Comparison of ENCODE assay signal across 16 cellular contexts in the genomic region with DNA sequence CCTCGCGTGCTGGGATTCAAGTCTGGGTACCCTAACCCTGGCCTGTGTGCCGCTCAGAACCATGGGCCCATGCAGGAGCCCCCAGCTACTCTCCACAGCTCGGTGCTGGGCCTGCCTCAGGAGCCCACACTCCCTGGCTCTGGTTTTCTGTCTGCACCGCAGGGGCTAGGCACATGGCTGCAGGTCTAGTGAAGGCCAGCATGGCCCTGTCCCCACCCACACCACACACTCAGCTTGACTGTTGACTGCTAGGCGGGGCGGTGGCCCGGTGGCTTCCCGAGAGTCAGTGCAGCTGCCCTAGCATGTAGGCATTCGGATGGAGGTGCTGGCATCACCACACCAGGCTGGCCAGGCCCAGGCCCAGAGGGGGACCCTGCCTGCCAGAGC. TPM values are rescaled to one million over a fixed set of nuclear protein-coding genes. Genes with fewer than 3 reads are reported as not detected.
DNase-seq lines count a peak whose midpoint lies in the region; ATAC-seq and TF ChIP-seq lines count a peak whose summit lies in the region.
"Had no signal": no experiment of that assay in that cellular context is flagged by ENCODE, and none has a peak within 500 bp of the region (broad histone marks: within the 10 kb centered on the region; RNA-seq: fewer than 3 reads in every experiment).

No MANE protein-coding gene starts in this region.

- no peak overlapping the region for H2AFZ ChIP-seq in mesenchymal stem cell (ENCODE audit: low read depth, low read length)

- H3K14ac ChIP-seq in mesenchymal stem cell (ENCODE audit: low read length in 2 of 2), result peak overlapping the region in 1 of 2 experiments; percentile 76

- H3K36me3 Mint-ChIP-seq in activated CD8-positive, alpha-beta T cell treated with anti-CD3 and anti-CD28 coated beads, Interleukin-2, amount 10 ng/mL, durations not matched to agents 7 days and 5 days (ENCODE audit: low read depth), result peaks cover 24% of the 10 kb centered on the region
- H3K36me3 Mint-ChIP-seq in activated CD8-positive, alpha-beta T cell treated with anti-CD3 and anti-CD28 coated beads for 36 hours (ENCODE audit: low read depth), result peaks cover 2% of the 10 kb centered on the region

- H3K4me1 ChIP-seq in ascending aorta (peaks cover 25 to 62% of the 10 kb centered on the region in 2 donors), mesenchymal stem cell (ENCODE audit: control insufficient read depth, insufficient read depth, low read depth, low read length) (peaks cover 91% of the 10 kb centered on the region)
- H3K4me1 ChIP-seq: colonic mucosa had no signal

- WGBS in mesenchymal stem cell, result 91% methylated on average over 10 of the region's 10 CpGs

- no peak overlapping the region for H3K4me3 Mint-ChIP-seq in activated CD8-positive, alpha-beta T cell treated with anti-CD3 and anti-CD28 coated beads, Interleukin-2, amount 10 ng/mL, durations not matched to agents 7 days and 5 days
- no peak overlapping the region for H3K4me3 Mint-ChIP-seq in activated CD8-positive, alpha-beta T cell treated with anti-CD3 and anti-CD28 coated beads for 36 hours
- H3K4me3 Mint-ChIP-seq: stimulated activated naive CD8-positive, alpha-beta T cell treated with anti-CD3 and anti-CD28 coated beads, Interleukin-15, amount 100 ng/mL, for 72 hours had no signal

- peak overlapping the region in 1 of 2 experiments; percentile 42 for H3K18ac ChIP-seq in mesenchymal stem cell (ENCODE audit: low read depth in 1 of 2, low read length in 2 of 2)

- H3K4ac ChIP-seq in mesenchymal stem cell (ENCODE audit: low read depth in 1 of 2, low read length in 2 of 2), result peak overlapping the region in 1 of 2 experiments; percentile 9

- intact Hi-C loops in activated CD8-positive, alpha-beta T cell treated with anti-CD3 and anti-CD28 coated beads for 36 hours (cut with micrococcal nuclease), result no loop called here
- intact Hi-C loops in ascending aorta (cut with DNase I), result no loop called here

- no peak for TF ChIP-seq CTCF in activated CD8-positive, alpha-beta T cell treated with anti-CD3 and anti-CD28 coated beads for 36 hours (IDR thresholded peaks at IDR 0.05)
- TF ChIP-seq CTCF in ascending aorta (IDR thresholded peaks at IDR 0.05), result no peak

- H3K27ac Mint-ChIP-seq in activated CD8-positive, alpha-beta T cell treated with anti-CD3 and anti-CD28 coated beads, Interleukin-2, amount 10 ng/mL, durations not matched to agents 7 days and 5 days, result peak overlapping the region; percentile 39
- no peak overlapping the region for H3K27ac Mint-ChIP-seq in activated CD8-positive, alpha-beta T cell treated with anti-CD3 and anti-CD28 coated beads for 36 hours
- H3K27ac Mint-ChIP-seq: stimulated activated naive CD8-positive, alpha-beta T cell treated with anti-CD3 and anti-CD28 coated beads, Interleukin-15, amount 100 ng/mL, for 72 hours had no signal

- ATAC-seq in activated CD8-positive, alpha-beta T cell treated with anti-CD3 and anti-CD28 coated beads, Interleukin-2, amount 10 ng/mL, durations not matched to agents 7 days and 5 days, result no peak
- ATAC-seq in activated CD8-positive, alpha-beta T cell treated with anti-CD3 and anti-CD28 coated beads for 36 hours, result no peak
- no peak for ATAC-seq in HG03342 (IDR thresholded peaks at IDR 0.05; ENCODE audit: unreplicated experiment)
- no peak for ATAC-seq in GM19452 (IDR thresholded peaks at IDR 0.05; ENCODE audit: unreplicated experiment)
- ATAC-seq: stimulated activated naive CD8-positive, alpha-beta T cell treated with anti-CD3 and anti-CD28 coated beads, Interleukin-15, amount 100 ng/mL, for 72 hours had no signal

- no peaks in the 10 kb centered on the region for H3K27me3 ChIP-seq in ascending aorta
- H3K27me3 ChIP-seq in mesenchymal stem cell (ENCODE audit: control insufficient read depth in 1 of 2, insufficient read depth in 1 of 2, low read length in 2 of 2), result no peaks in the 10 kb centered on the region
- H3K27me3 ChIP-seq: adrenal gland, colonic mucosa, neutrophil had no signal

- H2BK12ac ChIP-seq in mesenchymal stem cell (ENCODE audit: low read length in 2 of 2), result no peak overlapping the region

- H4K91ac ChIP-seq in mesenchymal stem cell (ENCODE audit: low read length), result peak overlapping the region; percentile 72

- H3K9me3 ChIP-seq in ascending aorta, result no peaks in the 10 kb centered on the region
- H3K9me3 ChIP-seq in mesenchymal stem cell (ENCODE audit: control insufficient read depth, low read length), result no peaks in the 10 kb centered on the region
- H3K9me3 ChIP-seq: adrenal gland, colonic mucosa, neutrophil had no signal

- H3K23ac ChIP-seq in mesenchymal stem cell (ENCODE audit: low read length in 2 of 2), result peak overlapping the region in 1 of 2 experiments; percentile 23

- peak overlapping the region; percentile 60 for H3K27ac ChIP-seq in ascending aorta
- peak overlapping the region; percentile 57 for H3K27ac ChIP-seq in mesenchymal stem cell (ENCODE audit: low read length, poor library complexity, severe bottlenecking)
- peak overlapping the region; percentile 99 for H3K27ac ChIP-seq in temporal lobe (ENCODE audit: low read depth, low read length)
- H3K27ac ChIP-seq: colonic mucosa, neutrophil had no signal

- H2BK120ac ChIP-seq in mesenchymal stem cell (ENCODE audit: low read depth, low read length), result no peak overlapping the region

- H2AK5ac ChIP-seq in mesenchymal stem cell (ENCODE audit: low read length, severe bottlenecking), result peak overlapping the region; percentile 57

- peaks cover 19% of the 10 kb centered on the region for H3K79me1 ChIP-seq in mesenchymal stem cell (replicated peaks; ENCODE audit: low read length, poor library complexity, severe bottlenecking)

- H3K4me3 ChIP-seq in ascending aorta (peak overlapping the region in 1 of 2 donors; percentile 33), mesenchymal stem cell (ENCODE audit: insufficient read depth in 1 of 2, low read depth in 1 of 2, low read length in 2 of 2) (no peak overlapping the region)
- H3K4me3 ChIP-seq: adrenal gland, colonic mucosa, lung, smooth muscle cell had no signal

- no peaks in the 10 kb centered on the region for H3K9me3 Mint-ChIP-seq in activated CD8-positive, alpha-beta T cell treated with anti-CD3 and anti-CD28 coated beads, Interleukin-2, amount 10 ng/mL, durations not matched to agents 7 days and 5 days (ENCODE audit: insufficient read depth)
- no peaks in the 10 kb centered on the region for H3K9me3 Mint-ChIP-seq in activated CD8-positive, alpha-beta T cell treated with anti-CD3 and anti-CD28 coated beads for 36 hours
- H3K9me3 Mint-ChIP-seq: stimulated activated naive CD8-positive, alpha-beta T cell treated with anti-CD3 and anti-CD28 coated beads, Interleukin-15, amount 100 ng/mL, for 72 hours had no signal

- CTCF ChIA-PET in activated CD8-positive, alpha-beta T cell treated with anti-CD3 and anti-CD28 coated beads, Interleukin-2, amount 10 ng/mL, durations not matched to agents 7 days and 5 days (lab: Charles Lee), result no interaction called here
- CTCF ChIA-PET in activated CD8-positive, alpha-beta T cell treated with anti-CD3 and anti-CD28 coated beads for 36 hours (lab: Charles Lee), result interaction anchor here (1.0 to 4.0 kb wide), 4 partner anchors 10 to 71 kb away, joined by 3 to 16 read pairs (median 4); no protein-coding TSS in a partner anchor

- H3K4me2 ChIP-seq in mesenchymal stem cell (ENCODE audit: low read length, poor library complexity, severe bottlenecking), result no peak overlapping the region
- H3K4me2 ChIP-seq: smooth muscle cell had no signal

- peak overlapping the region; percentile 45 for H3K9ac ChIP-seq in mesenchymal stem cell (ENCODE audit: low read length)

- POLR2A ChIA-PET in activated CD8-positive, alpha-beta T cell treated with anti-CD3 and anti-CD28 coated beads, Interleukin-2, amount 10 ng/mL, durations not matched to agents 7 days and 5 days (lab: Charles Lee), result interaction anchor here (0.8 kb wide), 1 partner anchor 20 kb away, joined by 3 read pairs; no protein-coding TSS in a partner anchor
- POLR2A ChIA-PET in activated CD8-positive, alpha-beta T cell treated with anti-CD3 and anti-CD28 coated beads for 36 hours (lab: Charles Lee), result interaction anchor here (0.6 to 4.9 kb wide), 2 partner anchors 19 to 1703 kb away, joined by 3 to 26 read pairs; no protein-coding TSS in a partner anchor

- peak overlapping the region; percentile 48 for H2BK5ac ChIP-seq in mesenchymal stem cell (ENCODE audit: low read depth, low read length, poor library complexity, severe bottlenecking)

- peak overlapping the region; percentile 36 for H4K8ac ChIP-seq in mesenchymal stem cell (ENCODE audit: low read length)

- peaks cover 48% of the 10 kb centered on the region for H3K4me1 Mint-ChIP-seq in activated CD8-positive, alpha-beta T cell treated with anti-CD3 and anti-CD28 coated beads, Interleukin-2, amount 10 ng/mL, durations not matched to agents 7 days and 5 days (ENCODE audit: low read depth)
- H3K4me1 Mint-ChIP-seq in activated CD8-positive, alpha-beta T cell treated with anti-CD3 and anti-CD28 coated beads for 36 hours (ENCODE audit: low read depth), result peaks cover 27% of the 10 kb centered on the region

- no peaks in the 10 kb centered on the region for H3K27me3 Mint-ChIP-seq in activated CD8-positive, alpha-beta T cell treated with anti-CD3 and anti-CD28 coated beads, Interleukin-2, amount 10 ng/mL, durations not matched to agents 7 days and 5 days (ENCODE audit: low read depth)
- no peaks in the 10 kb centered on the region for H3K27me3 Mint-ChIP-seq in activated CD8-positive, alpha-beta T cell treated with anti-CD3 and anti-CD28 coated beads for 36 hours
- H3K27me3 Mint-ChIP-seq: stimulated activated naive CD8-positive, alpha-beta T cell treated with anti-CD3 and anti-CD28 coated beads, Interleukin-15, amount 100 ng/mL, for 72 hours had no signal

- no peak overlapping the region for H2BK15ac ChIP-seq in mesenchymal stem cell (ENCODE audit: low read depth, poor library complexity, severe bottlenecking)

- H3K36me3 ChIP-seq in ascending aorta (peaks cover 12 to 25% of the 10 kb centered on the region in 2 donors), mesenchymal stem cell (ENCODE audit: control insufficient read depth in 1 of 2, insufficient read depth in 2 of 2, low read depth in 1 of 2, low read length in 2 of 2) (peaks cover 27 to 78% of the 10 kb centered on the region in 2 experiments)
- H3K36me3 ChIP-seq: neutrophil had no signal

- DNase-seq in activated CD8-positive, alpha-beta T cell treated with anti-CD3 and anti-CD28 coated beads, Interleukin-2, amount 10 ng/mL, durations not matched to agents 7 days and 5 days, result no peak
- DNase-seq in activated CD8-positive, alpha-beta T cell treated with anti-CD3 and anti-CD28 coated beads for 36 hours, result no peak
- DNase-seq in ascending aorta (ENCODE audit: low spot score in 2 of 2) (no peak), mesenchymal stem cell (no peak), medulla oblongata (ENCODE audit: extremely low spot score) (no peak)
- DNase-seq: adrenal gland; colonic mucosa; KG1; NCI-H1105; stimulated activated naive CD8-positive, alpha-beta T cell treated with anti-CD3 and anti-CD28 coated beads, Interleukin-15, amount 100 ng/mL, for 72 hours had no signal

RNA-seq across cellular contexts. Expression of a gene that starts 7.9 kb away (rescaled TPM):
- 100 to 1,000 TPM; 155 to 159 TPM for total RNA-seq in activated CD8-positive, alpha-beta T cell treated with anti-CD3 and anti-CD28 coated beads, Interleukin-2, amount 10 ng/mL, durations not matched to agents 7 days and 5 days
- total RNA-seq in activated CD8-positive, alpha-beta T cell treated with anti-CD3 and anti-CD28 coated beads for 36 hours, result 10 to 100 TPM; 61.5 to 65.0 TPM
- 249 TPM for total RNA-seq in ascending aorta
- polyA plus RNA-seq in mesenchymal stem cell (2013, experiment 1 of 2), result 59.1 TPM
- polyA plus RNA-seq in mesenchymal stem cell (2013, experiment 2 of 2), result 55.9 TPM
- 15.0 TPM for total RNA-seq in temporal lobe

RNA-seq across cellular contexts. Expression of a gene that starts 26.7 kb away (rescaled TPM):
- total RNA-seq in activated CD8-positive, alpha-beta T cell treated with anti-CD3 and anti-CD28 coated beads, Interleukin-2, amount 10 ng/mL, durations not matched to agents 7 days and 5 days, result 1 to 10 TPM; 1.8 TPM
- 1 to 10 TPM; 2.7 to 3.0 TPM for total RNA-seq in activated CD8-positive, alpha-beta T cell treated with anti-CD3 and anti-CD28 coated beads for 36 hours
- total RNA-seq in ascending aorta, result 30.2 TPM
- 5.2 TPM for polyA plus RNA-seq in mesenchymal stem cell (2013, experiment 1 of 2)
- polyA plus RNA-seq in mesenchymal stem cell (2013, experiment 2 of 2), result 4.8 TPM
- 2.0 TPM for total RNA-seq in temporal lobe

RNA-seq across cellular contexts. Expression of a gene that starts 55.6 kb away (rescaled TPM):
- total RNA-seq in activated CD8-positive, alpha-beta T cell treated with anti-CD3 and anti-CD28 coated beads, Interleukin-2, amount 10 ng/mL, durations not matched to agents 7 days and 5 days, result 100 to 1,000 TPM; 175 to 186 TPM
- total RNA-seq in activated CD8-positive, alpha-beta T cell treated with anti-CD3 and anti-CD28 coated beads for 36 hours, result 100 to 1,000 TPM; 115 to 125 TPM
- 410 TPM for total RNA-seq in ascending aorta
- polyA plus RNA-seq in mesenchymal stem cell (2013, experiment 1 of 2), result 68.6 TPM
- polyA plus RNA-seq in mesenchymal stem cell (2013, experiment 2 of 2), result 73.5 TPM
- total RNA-seq in temporal lobe, result 15.0 TPM
